Comparison of ENCODE assay signal across 2 cellular contexts in genomic region chr17:75318615-75319222, GRCh38.
TF ChIP-seq lines count a peak whose summit lies in the region.

No MANE protein-coding gene starts in this region.

TF ChIP-seq in HEK293, 187 proteins besides CTCF, POLR2A, EP300 and RAD21:
- TF ChIP-seq PRDM10 (tag by site-specific recombination; IDR thresholded peaks at IDR 0.05) (no peak), PRDM1 (tag by site-specific recombination; IDR thresholded peaks at IDR 0.05) (0 out of 2 replicates have a peak, but pooled peaks have one; percentile 42), ZNF670 (tag by site-specific recombination; IDR thresholded peaks at IDR 0.05; ENCODE audit: low read depth) (no peak), ZNF629 (tag by site-specific recombination; IDR thresholded peaks at IDR 0.05) (no peak), ZFP37 (tag by site-specific recombination; IDR thresholded peaks at IDR 0.05) (no peak), KLF17 (tag by site-specific recombination; IDR thresholded peaks at IDR 0.05) (no peak), ZNF324 (tag by site-specific recombination; IDR thresholded peaks at IDR 0.05) (no peak)

TF ChIP-seq in GM12878, 131 proteins besides CTCF, POLR2A, EP300 and RAD21:
- TF ChIP-seq IKZF2 (IDR thresholded peaks at IDR 0.05) (peak in 1 of 2 experiments; percentile 21; a peak in 1 of 4 replicates), FOXM1 (IDR thresholded peaks at IDR 0.05; ENCODE audit: low read depth, low read length) (no peak), POLR2AphosphoS5 (IDR thresholded peaks at IDR 0.05; ENCODE audit: low read length) (peak; percentile 54), EED (IDR thresholded peaks at IDR 0.05; ENCODE audit: low read depth) (peak; percentile 63)
